ENCODE assay signal across 1 cellular context in the genomic region with DNA sequence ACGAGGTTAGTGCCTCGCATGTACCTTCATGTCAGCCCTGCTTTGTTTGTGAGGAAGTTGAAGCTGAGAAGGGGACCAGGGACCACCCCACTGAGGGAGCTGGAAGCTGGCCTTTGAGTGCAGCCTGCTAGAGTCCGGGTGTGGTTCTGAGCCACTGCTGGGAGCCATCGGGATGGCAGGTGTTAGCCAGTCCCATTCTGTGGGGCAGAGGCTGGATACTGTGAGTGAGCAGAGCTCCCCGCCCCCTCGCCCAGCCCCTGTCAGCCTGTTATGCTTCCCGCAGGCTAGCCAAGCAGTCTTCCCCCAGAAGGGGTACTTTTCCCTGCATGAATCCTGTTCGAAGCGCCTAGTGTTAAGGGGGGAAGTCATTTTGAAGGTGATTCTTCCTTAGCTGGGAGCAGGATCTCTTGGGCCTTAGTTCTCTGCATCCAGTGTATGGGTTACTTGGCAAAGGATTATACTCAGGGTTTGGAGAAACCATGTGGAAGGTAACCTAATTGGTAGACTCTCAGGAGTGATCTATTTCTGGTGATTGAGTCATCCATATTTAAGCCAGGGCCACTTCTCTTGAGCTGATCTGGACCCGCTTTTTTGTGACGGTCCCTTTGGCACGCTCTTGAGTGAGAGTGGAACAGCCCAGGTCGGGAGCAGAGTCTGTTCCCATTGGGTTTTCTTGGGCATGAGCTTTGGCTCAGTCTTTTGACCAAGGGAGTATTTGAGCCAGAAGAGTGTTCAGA.
TF ChIP-seq lines count a peak whose summit lies in the region.

No MANE protein-coding gene starts in this region.

TF ChIP-seq in K562, 482 proteins besides CTCF, POLR2A, EP300 and RAD21:
- no peak for TF ChIP-seq EHMT2 (IDR thresholded peaks at IDR 0.05)
- TF ChIP-seq ZSCAN29 (IDR thresholded peaks at IDR 0.05) = no peak
- TF ChIP-seq CEBPG (CRISPR knock-in tag; IDR thresholded peaks at IDR 0.05) = no peak
- TF ChIP-seq CEBPG (tag; conservative IDR thresholded peaks at IDR 0.05 in 1 of 2, IDR thresholded peaks at IDR 0.05 in 1 of 2) = peak in 1 of 2 experiments; percentile 44; a peak in 1 of 4 replicates
- TF ChIP-seq, protein P1, sequence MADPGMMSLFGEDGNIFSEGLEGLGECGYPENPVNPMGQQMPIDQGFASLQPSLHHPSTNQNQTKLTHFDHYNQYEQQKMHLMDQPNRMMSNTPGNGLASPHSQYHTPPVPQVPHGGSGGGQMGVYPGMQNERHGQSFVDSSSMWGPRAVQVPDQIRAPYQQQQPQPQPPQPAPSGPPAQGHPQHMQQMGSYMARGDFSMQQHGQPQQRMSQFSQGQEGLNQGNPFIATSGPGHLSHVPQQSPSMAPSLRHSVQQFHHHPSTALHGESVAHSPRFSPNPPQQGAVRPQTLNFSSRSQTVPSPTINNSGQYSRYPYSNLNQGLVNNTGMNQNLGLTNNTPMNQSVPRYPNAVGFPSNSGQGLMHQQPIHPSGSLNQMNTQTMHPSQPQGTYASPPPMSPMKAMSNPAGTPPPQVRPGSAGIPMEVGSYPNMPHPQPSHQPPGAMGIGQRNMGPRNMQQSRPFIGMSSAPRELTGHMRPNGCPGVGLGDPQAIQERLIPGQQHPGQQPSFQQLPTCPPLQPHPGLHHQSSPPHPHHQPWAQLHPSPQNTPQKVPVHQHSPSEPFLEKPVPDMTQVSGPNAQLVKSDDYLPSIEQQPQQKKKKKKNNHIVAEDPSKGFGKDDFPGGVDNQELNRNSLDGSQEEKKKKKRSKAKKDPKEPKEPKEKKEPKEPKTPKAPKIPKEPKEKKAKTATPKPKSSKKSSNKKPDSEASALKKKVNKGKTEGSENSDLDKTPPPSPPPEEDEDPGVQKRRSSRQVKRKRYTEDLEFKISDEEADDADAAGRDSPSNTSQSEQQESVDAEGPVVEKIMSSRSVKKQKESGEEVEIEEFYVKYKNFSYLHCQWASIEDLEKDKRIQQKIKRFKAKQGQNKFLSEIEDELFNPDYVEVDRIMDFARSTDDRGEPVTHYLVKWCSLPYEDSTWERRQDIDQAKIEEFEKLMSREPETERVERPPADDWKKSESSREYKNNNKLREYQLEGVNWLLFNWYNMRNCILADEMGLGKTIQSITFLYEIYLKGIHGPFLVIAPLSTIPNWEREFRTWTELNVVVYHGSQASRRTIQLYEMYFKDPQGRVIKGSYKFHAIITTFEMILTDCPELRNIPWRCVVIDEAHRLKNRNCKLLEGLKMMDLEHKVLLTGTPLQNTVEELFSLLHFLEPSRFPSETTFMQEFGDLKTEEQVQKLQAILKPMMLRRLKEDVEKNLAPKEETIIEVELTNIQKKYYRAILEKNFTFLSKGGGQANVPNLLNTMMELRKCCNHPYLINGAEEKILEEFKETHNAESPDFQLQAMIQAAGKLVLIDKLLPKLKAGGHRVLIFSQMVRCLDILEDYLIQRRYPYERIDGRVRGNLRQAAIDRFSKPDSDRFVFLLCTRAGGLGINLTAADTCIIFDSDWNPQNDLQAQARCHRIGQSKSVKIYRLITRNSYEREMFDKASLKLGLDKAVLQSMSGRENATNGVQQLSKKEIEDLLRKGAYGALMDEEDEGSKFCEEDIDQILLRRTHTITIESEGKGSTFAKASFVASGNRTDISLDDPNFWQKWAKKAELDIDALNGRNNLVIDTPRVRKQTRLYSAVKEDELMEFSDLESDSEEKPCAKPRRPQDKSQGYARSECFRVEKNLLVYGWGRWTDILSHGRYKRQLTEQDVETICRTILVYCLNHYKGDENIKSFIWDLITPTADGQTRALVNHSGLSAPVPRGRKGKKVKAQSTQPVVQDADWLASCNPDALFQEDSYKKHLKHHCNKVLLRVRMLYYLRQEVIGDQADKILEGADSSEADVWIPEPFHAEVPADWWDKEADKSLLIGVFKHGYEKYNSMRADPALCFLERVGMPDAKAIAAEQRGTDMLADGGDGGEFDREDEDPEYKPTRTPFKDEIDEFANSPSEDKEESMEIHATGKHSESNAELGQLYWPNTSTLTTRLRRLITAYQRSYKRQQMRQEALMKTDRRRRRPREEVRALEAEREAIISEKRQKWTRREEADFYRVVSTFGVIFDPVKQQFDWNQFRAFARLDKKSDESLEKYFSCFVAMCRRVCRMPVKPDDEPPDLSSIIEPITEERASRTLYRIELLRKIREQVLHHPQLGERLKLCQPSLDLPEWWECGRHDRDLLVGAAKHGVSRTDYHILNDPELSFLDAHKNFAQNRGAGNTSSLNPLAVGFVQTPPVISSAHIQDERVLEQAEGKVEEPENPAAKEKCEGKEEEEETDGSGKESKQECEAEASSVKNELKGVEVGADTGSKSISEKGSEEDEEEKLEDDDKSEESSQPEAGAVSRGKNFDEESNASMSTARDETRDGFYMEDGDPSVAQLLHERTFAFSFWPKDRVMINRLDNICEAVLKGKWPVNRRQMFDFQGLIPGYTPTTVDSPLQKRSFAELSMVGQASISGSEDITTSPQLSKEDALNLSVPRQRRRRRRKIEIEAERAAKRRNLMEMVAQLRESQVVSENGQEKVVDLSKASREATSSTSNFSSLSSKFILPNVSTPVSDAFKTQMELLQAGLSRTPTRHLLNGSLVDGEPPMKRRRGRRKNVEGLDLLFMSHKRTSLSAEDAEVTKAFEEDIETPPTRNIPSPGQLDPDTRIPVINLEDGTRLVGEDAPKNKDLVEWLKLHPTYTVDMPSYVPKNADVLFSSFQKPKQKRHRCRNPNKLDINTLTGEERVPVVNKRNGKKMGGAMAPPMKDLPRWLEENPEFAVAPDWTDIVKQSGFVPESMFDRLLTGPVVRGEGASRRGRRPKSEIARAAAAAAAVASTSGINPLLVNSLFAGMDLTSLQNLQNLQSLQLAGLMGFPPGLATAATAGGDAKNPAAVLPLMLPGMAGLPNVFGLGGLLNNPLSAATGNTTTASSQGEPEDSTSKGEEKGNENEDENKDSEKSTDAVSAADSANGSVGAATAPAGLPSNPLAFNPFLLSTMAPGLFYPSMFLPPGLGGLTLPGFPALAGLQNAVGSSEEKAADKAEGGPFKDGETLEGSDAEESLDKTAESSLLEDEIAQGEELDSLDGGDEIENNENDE (IDR thresholded peaks at IDR 0.05; ENCODE audit: low read depth, low read length) = no peak
- TF ChIP-seq, protein P2, sequence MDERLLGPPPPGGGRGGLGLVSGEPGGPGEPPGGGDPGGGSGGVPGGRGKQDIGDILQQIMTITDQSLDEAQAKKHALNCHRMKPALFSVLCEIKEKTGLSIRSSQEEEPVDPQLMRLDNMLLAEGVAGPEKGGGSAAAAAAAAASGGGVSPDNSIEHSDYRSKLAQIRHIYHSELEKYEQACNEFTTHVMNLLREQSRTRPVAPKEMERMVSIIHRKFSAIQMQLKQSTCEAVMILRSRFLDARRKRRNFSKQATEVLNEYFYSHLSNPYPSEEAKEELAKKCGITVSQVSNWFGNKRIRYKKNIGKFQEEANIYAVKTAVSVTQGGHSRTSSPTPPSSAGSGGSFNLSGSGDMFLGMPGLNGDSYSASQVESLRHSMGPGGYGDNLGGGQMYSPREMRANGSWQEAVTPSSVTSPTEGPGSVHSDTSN (CRISPR knock-in tag; IDR thresholded peaks at IDR 0.05; ENCODE audit: low read depth) = no peak
- TF ChIP-seq, protein P2 (tag; conservative IDR thresholded peaks at IDR 0.05; ENCODE audit: low read depth) = no peak
- TF ChIP-seq, protein P3, sequence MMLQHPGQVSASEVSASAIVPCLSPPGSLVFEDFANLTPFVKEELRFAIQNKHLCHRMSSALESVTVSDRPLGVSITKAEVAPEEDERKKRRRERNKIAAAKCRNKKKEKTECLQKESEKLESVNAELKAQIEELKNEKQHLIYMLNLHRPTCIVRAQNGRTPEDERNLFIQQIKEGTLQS (IDR thresholded peaks at IDR 0.05) = peak; percentile 15; the same call in 1 of the 2 replicates
- TF ChIP-seq, protein P3 (CRISPR knock-in tag; conservative IDR thresholded peaks at IDR 0.05) = no peak
- TF ChIP-seq, protein P4, sequence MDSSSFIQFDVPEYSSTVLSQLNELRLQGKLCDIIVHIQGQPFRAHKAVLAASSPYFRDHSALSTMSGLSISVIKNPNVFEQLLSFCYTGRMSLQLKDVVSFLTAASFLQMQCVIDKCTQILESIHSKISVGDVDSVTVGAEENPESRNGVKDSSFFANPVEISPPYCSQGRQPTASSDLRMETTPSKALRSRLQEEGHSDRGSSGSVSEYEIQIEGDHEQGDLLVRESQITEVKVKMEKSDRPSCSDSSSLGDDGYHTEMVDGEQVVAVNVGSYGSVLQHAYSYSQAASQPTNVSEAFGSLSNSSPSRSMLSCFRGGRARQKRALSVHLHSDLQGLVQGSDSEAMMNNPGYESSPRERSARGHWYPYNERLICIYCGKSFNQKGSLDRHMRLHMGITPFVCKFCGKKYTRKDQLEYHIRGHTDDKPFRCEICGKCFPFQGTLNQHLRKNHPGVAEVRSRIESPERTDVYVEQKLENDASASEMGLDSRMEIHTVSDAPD (CRISPR knock-in tag; IDR thresholded peaks at IDR 0.05) = no peak
- no peak for TF ChIP-seq NELFE (IDR thresholded peaks at IDR 0.05; ENCODE audit: insufficient read depth, insufficient read length)
- TF ChIP-seq WHSC1 (IDR thresholded peaks at IDR 0.05; ENCODE audit: low read length) = no peak
- no peak for TF ChIP-seq HDAC1 (IDR thresholded peaks at IDR 0.05)
- no peak for TF ChIP-seq ZNF444 (CRISPR knock-in tag; IDR thresholded peaks at IDR 0.05)
- TF ChIP-seq MYBL2 (IDR thresholded peaks at IDR 0.05; ENCODE audit: low read depth) = no peak
- no peak for TF ChIP-seq MYBL2 (CRISPR knock-in tag; IDR thresholded peaks at IDR 0.05; ENCODE audit: borderline replicate concordance)
- no peak for TF ChIP-seq ZNF354B (CRISPR knock-in tag; IDR thresholded peaks at IDR 0.05)
- no peak for TF ChIP-seq HOXB6 (CRISPR knock-in tag; IDR thresholded peaks at IDR 0.05; ENCODE audit: borderline replicate concordance)
- TF ChIP-seq ZC3H11A (IDR thresholded peaks at IDR 0.05; ENCODE audit: low read depth, low read length) = no peak
- TF ChIP-seq, protein P5, sequence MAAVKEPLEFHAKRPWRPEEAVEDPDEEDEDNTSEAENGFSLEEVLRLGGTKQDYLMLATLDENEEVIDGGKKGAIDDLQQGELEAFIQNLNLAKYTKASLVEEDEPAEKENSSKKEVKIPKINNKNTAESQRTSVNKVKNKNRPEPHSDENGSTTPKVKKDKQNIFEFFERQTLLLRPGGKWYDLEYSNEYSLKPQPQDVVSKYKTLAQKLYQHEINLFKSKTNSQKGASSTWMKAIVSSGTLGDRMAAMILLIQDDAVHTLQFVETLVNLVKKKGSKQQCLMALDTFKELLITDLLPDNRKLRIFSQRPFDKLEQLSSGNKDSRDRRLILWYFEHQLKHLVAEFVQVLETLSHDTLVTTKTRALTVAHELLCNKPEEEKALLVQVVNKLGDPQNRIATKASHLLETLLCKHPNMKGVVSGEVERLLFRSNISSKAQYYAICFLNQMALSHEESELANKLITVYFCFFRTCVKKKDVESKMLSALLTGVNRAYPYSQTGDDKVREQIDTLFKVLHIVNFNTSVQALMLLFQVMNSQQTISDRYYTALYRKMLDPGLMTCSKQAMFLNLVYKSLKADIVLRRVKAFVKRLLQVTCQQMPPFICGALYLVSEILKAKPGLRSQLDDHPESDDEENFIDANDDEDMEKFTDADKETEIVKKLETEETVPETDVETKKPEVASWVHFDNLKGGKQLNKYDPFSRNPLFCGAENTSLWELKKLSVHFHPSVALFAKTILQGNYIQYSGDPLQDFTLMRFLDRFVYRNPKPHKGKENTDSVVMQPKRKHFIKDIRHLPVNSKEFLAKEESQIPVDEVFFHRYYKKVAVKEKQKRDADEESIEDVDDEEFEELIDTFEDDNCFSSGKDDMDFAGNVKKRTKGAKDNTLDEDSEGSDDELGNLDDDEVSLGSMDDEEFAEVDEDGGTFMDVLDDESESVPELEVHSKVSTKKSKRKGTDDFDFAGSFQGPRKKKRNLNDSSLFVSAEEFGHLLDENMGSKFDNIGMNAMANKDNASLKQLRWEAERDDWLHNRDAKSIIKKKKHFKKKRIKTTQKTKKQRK (IDR thresholded peaks at IDR 0.05; ENCODE audit: borderline replicate concordance, low read depth, low read length) = no peak
- TF ChIP-seq MAFK (IDR thresholded peaks at IDR 0.05; ENCODE audit: low read length) = no peak
- no peak for TF ChIP-seq ZNF41 (CRISPR knock-in tag; conservative IDR thresholded peaks at IDR 0.05)
- TF ChIP-seq CHD1 (IDR thresholded peaks at IDR 0.05; ENCODE audit: low read length) = no peak
- TF ChIP-seq, protein P6, sequence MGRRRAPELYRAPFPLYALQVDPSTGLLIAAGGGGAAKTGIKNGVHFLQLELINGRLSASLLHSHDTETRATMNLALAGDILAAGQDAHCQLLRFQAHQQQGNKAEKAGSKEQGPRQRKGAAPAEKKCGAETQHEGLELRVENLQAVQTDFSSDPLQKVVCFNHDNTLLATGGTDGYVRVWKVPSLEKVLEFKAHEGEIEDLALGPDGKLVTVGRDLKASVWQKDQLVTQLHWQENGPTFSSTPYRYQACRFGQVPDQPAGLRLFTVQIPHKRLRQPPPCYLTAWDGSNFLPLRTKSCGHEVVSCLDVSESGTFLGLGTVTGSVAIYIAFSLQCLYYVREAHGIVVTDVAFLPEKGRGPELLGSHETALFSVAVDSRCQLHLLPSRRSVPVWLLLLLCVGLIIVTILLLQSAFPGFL (CRISPR knock-in tag; IDR thresholded peaks at IDR 0.05) = no peak
- no peak for TF ChIP-seq MCM3 (IDR thresholded peaks at IDR 0.05)
- TF ChIP-seq KAT8 (IDR thresholded peaks at IDR 0.05; ENCODE audit: low read depth) = no peak
- TF ChIP-seq, protein P7, sequence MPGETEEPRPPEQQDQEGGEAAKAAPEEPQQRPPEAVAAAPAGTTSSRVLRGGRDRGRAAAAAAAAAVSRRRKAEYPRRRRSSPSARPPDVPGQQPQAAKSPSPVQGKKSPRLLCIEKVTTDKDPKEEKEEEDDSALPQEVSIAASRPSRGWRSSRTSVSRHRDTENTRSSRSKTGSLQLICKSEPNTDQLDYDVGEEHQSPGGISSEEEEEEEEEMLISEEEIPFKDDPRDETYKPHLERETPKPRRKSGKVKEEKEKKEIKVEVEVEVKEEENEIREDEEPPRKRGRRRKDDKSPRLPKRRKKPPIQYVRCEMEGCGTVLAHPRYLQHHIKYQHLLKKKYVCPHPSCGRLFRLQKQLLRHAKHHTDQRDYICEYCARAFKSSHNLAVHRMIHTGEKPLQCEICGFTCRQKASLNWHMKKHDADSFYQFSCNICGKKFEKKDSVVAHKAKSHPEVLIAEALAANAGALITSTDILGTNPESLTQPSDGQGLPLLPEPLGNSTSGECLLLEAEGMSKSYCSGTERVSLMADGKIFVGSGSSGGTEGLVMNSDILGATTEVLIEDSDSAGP (CRISPR knock-in tag; IDR thresholded peaks at IDR 0.05) = no peak
- peak; percentile 65 for TF ChIP-seq ZNF584 (CRISPR knock-in tag; IDR thresholded peaks at IDR 0.05; ENCODE audit: low read depth)
- no peak for TF ChIP-seq HNRNPUL1 (IDR thresholded peaks at IDR 0.05; ENCODE audit: low read length)
- no peak for TF ChIP-seq KDM4B (IDR thresholded peaks at IDR 0.05; ENCODE audit: borderline replicate concordance in 2 of 2, low read depth in 1 of 2)
